In the genomic region with DNA sequence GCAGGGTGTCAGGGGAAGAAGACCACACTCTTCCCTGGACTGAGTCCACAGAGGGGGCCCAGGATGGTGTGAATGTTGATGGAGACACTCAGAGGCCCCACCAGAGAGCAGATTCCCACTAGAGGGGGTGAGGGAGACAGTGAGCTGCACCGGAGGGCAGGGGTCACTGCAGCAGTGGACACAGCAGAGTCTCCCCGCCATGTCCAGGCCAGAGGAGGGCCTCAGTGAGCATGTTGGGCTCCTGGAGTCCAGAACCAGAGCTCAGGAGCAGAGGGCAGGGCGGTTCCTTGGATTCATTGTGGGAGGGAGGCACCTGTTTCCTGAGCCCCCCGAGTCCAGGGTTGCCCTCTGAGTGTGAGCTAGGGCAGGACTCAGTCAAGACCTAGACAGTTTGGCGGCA, we compare ENCODE assay signal across 1 cellular context.
TF ChIP-seq lines count a peak whose summit lies in the region.

No MANE protein-coding gene starts in this region.

TF ChIP-seq in HCT116, 20 proteins besides CTCF, POLR2A, EP300 and RAD21 (continued from another document):
- TF ChIP-seq CBX3 (IDR thresholded peaks at IDR 0.05; ENCODE audit: low read depth) (no peak), EGR1 (IDR thresholded peaks at IDR 0.05; ENCODE audit: low read depth) (no peak), SRF (IDR thresholded peaks at IDR 0.05; ENCODE audit: low read depth) (no peak), EZH2phosphoT487 (IDR thresholded peaks at IDR 0.05; ENCODE audit: borderline replicate concordance) (no peak), CEBPB (IDR thresholded peaks at IDR 0.05; ENCODE audit: low read depth) (no peak), YY1 (IDR thresholded peaks at IDR 0.05; ENCODE audit: extremely low read depth, insufficient replicate concordance, low read depth, low read length) (no peak), ZFX (IDR thresholded peaks at IDR 0.05) (no peak), SIN3A (IDR thresholded peaks at IDR 0.05; ENCODE audit: low read depth) (no peak), ELF1 (IDR thresholded peaks at IDR 0.05; ENCODE audit: borderline replicate concordance, low read depth) (no peak), TCF7L2 (IDR thresholded peaks at IDR 0.05; ENCODE audit: borderline replicate concordance, extremely low read depth, insufficient read depth, insufficient read length) (no peak), ZNF274 (IDR thresholded peaks at IDR 0.05; ENCODE audit: low read depth, low read length) (no peak)
- TF ChIP-seq, protein P1, sequence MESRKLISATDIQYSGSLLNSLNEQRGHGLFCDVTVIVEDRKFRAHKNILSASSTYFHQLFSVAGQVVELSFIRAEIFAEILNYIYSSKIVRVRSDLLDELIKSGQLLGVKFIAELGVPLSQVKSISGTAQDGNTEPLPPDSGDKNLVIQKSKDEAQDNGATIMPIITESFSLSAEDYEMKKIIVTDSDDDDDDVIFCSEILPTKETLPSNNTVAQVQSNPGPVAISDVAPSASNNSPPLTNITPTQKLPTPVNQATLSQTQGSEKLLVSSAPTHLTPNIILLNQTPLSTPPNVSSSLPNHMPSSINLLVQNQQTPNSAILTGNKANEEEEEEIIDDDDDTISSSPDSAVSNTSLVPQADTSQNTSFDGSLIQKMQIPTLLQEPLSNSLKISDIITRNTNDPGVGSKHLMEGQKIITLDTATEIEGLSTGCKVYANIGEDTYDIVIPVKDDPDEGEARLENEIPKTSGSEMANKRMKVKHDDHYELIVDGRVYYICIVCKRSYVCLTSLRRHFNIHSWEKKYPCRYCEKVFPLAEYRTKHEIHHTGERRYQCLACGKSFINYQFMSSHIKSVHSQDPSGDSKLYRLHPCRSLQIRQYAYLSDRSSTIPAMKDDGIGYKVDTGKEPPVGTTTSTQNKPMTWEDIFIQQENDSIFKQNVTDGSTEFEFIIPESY (IDR thresholded peaks at IDR 0.05; ENCODE audit: extremely low read depth, insufficient replicate concordance, low read length) = no peak
- TF ChIP-seq, protein P2, sequence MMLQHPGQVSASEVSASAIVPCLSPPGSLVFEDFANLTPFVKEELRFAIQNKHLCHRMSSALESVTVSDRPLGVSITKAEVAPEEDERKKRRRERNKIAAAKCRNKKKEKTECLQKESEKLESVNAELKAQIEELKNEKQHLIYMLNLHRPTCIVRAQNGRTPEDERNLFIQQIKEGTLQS (IDR thresholded peaks at IDR 0.05) = no peak
TF ChIP-seq in HCT116: peak in this region for 0.
